ENCODE assay signal across 1 cellular context in the genomic region with DNA sequence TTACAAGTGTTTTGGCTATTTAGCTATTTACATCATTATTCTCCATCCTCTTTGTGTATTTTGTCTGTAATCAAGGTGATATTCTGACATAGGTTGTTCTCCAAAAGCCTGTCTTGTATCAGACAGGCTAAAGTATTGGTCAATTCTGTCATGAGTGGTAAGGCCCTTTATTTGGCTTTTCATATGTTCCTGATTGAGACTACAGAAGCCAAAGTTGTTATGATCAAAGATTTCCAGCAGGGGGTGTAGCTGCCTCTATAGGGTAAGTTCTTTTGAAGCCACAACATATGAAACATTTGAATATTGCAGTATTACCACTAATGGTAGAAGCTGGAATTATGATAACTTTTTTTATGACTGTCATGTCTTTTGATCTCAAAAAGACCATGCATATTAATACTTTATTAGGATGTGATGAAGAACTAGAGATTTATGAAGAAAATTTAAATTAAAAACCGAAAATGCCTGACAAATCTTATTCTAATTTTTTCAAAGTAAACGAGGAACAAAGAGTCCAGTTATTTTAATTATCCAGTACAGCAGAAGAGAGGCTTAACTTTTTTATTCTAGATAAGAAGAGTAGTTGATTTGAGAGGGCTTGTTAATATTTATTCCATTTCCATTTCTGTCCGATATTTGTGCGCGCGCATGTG.
TF ChIP-seq lines count a peak whose summit lies in the region.

No MANE protein-coding gene starts in this region.

TF ChIP-seq in HepG2, 621 proteins besides CTCF, POLR2A, EP300 and RAD21 (continued from another document and continues in another):
- TF ChIP-seq ZNF598 (CRISPR knock-in tag; IDR thresholded peaks at IDR 0.05; ENCODE audit: borderline replicate concordance) (no peak), AKAP8 (CRISPR knock-in tag; IDR thresholded peaks at IDR 0.05) (no peak), CENPX (CRISPR knock-in tag; IDR thresholded peaks at IDR 0.05) (no peak), ZNF589 (CRISPR knock-in tag; conservative IDR thresholded peaks at IDR 0.05) (no peak), ZNF549 (CRISPR knock-in tag; IDR thresholded peaks at IDR 0.05) (no peak), KDM5A (IDR thresholded peaks at IDR 0.05; ENCODE audit: borderline replicate concordance, low read length) (no peak; the same call in 1 of the 2 replicates), STAT5B (CRISPR knock-in tag; IDR thresholded peaks at IDR 0.05) (peak; percentile 40; the same call in 1 of the 2 replicates), ZNF709 (CRISPR knock-in tag; IDR thresholded peaks at IDR 0.05) (no peak), ZNF274 (CRISPR knock-in tag; IDR thresholded peaks at IDR 0.05) (no peak), CENPT (CRISPR knock-in tag; IDR thresholded peaks at IDR 0.05; ENCODE audit: low read depth) (no peak), FOXA3 (CRISPR knock-in tag; IDR thresholded peaks at IDR 0.05) (0 out of 2 replicates have a peak, but pooled peaks have one; percentile 8), ZNF501 (CRISPR knock-in tag; IDR thresholded peaks at IDR 0.05) (no peak), ZKSCAN5 (CRISPR knock-in tag; IDR thresholded peaks at IDR 0.05) (no peak), ZBTB21 (CRISPR knock-in tag; IDR thresholded peaks at IDR 0.05) (no peak), IKZF4 (CRISPR knock-in tag; IDR thresholded peaks at IDR 0.05; ENCODE audit: borderline replicate concordance, low read depth, not compliant biosample characterization) (no peak), ZKSCAN8 (CRISPR knock-in tag; IDR thresholded peaks at IDR 0.05; ENCODE audit: borderline replicate concordance) (peak; percentile 78; the same call in 1 of the 2 replicates), ARNT (IDR thresholded peaks at IDR 0.05) (no peak), FOSL2 (CRISPR knock-in tag; IDR thresholded peaks at IDR 0.05) (no peak), CC2D1A (CRISPR knock-in tag; IDR thresholded peaks at IDR 0.05) (no peak), NFYC (CRISPR knock-in tag; IDR thresholded peaks at IDR 0.05) (no peak; the same call in 1 of the 2 replicates), MXD4 (CRISPR knock-in tag; IDR thresholded peaks at IDR 0.05) (0 out of 2 replicates have a peak, but pooled peaks have one; percentile 53), SOX6 (IDR thresholded peaks at IDR 0.05) (no peak), SOX6 (CRISPR knock-in tag; IDR thresholded peaks at IDR 0.05) (no peak), ZNF7 (CRISPR knock-in tag; IDR thresholded peaks at IDR 0.05) (no peak), ZNF124 (CRISPR knock-in tag; IDR thresholded peaks at IDR 0.05) (no peak), ZNF878 (CRISPR knock-in tag; IDR thresholded peaks at IDR 0.05) (no peak; the same call in 1 of the 2 replicates), SRSF1 (optimal IDR thresholded peaks at IDR 0.05; ENCODE audit: low read depth, low read length) (no peak), ZNF629 (CRISPR knock-in tag; conservative IDR thresholded peaks at IDR 0.05) (no peak), BHLHE40 (IDR thresholded peaks at IDR 0.05; ENCODE audit: low read length) (no peak), RELA (CRISPR knock-in tag; IDR thresholded peaks at IDR 0.05) (no peak; the same call in 1 of the 2 replicates), JDP2 (CRISPR knock-in tag; IDR thresholded peaks at IDR 0.05; ENCODE audit: borderline replicate concordance) (no peak), ZFP41 (CRISPR knock-in tag; IDR thresholded peaks at IDR 0.05; ENCODE audit: borderline replicate concordance) (no peak), ZSCAN29 (CRISPR knock-in tag; conservative IDR thresholded peaks at IDR 0.05) (no peak), PHF8 (CRISPR knock-in tag; IDR thresholded peaks at IDR 0.05) (no peak), HMG20B (CRISPR knock-in tag; conservative IDR thresholded peaks at IDR 0.05) (no peak), ZNF775 (CRISPR knock-in tag; IDR thresholded peaks at IDR 0.05; ENCODE audit: borderline replicate concordance) (no peak), ZNF432 (CRISPR knock-in tag; IDR thresholded peaks at IDR 0.05; ENCODE audit: borderline replicate concordance) (no peak), ZNF34 (CRISPR knock-in tag; IDR thresholded peaks at IDR 0.05; ENCODE audit: borderline replicate concordance) (no peak), MTF2 (CRISPR knock-in tag; IDR thresholded peaks at IDR 0.05; ENCODE audit: borderline replicate concordance) (no peak)
- TF ChIP-seq, protein P1, sequence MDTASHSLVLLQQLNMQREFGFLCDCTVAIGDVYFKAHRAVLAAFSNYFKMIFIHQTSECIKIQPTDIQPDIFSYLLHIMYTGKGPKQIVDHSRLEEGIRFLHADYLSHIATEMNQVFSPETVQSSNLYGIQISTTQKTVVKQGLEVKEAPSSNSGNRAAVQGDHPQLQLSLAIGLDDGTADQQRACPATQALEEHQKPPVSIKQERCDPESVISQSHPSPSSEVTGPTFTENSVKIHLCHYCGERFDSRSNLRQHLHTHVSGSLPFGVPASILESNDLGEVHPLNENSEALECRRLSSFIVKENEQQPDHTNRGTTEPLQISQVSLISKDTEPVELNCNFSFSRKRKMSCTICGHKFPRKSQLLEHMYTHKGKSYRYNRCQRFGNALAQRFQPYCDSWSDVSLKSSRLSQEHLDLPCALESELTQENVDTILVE (CRISPR knock-in tag; IDR thresholded peaks at IDR 0.05) = no peak
- TF ChIP-seq, protein P2, sequence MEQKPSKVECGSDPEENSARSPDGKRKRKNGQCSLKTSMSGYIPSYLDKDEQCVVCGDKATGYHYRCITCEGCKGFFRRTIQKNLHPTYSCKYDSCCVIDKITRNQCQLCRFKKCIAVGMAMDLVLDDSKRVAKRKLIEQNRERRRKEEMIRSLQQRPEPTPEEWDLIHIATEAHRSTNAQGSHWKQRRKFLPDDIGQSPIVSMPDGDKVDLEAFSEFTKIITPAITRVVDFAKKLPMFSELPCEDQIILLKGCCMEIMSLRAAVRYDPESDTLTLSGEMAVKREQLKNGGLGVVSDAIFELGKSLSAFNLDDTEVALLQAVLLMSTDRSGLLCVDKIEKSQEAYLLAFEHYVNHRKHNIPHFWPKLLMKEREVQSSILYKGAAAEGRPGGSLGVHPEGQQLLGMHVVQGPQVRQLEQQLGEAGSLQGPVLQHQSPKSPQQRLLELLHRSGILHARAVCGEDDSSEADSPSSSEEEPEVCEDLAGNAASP (CRISPR knock-in tag; IDR thresholded peaks at IDR 0.05; ENCODE audit: borderline replicate concordance) = no peak; the same call in 1 of the 2 replicates
- TF ChIP-seq, protein P3, sequence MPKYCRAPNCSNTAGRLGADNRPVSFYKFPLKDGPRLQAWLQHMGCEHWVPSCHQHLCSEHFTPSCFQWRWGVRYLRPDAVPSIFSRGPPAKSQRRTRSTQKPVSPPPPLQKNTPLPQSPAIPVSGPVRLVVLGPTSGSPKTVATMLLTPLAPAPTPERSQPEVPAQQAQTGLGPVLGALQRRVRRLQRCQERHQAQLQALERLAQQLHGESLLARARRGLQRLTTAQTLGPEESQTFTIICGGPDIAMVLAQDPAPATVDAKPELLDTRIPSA (CRISPR knock-in tag; IDR thresholded peaks at IDR 0.05; ENCODE audit: borderline replicate concordance) = no peak
- TF ChIP-seq, protein P4, sequence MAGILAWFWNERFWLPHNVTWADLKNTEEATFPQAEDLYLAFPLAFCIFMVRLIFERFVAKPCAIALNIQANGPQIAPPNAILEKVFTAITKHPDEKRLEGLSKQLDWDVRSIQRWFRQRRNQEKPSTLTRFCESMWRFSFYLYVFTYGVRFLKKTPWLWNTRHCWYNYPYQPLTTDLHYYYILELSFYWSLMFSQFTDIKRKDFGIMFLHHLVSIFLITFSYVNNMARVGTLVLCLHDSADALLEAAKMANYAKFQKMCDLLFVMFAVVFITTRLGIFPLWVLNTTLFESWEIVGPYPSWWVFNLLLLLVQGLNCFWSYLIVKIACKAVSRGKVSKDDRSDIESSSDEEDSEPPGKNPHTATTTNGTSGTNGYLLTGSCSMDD (CRISPR knock-in tag; IDR thresholded peaks at IDR 0.05) = no peak
- TF ChIP-seq, protein P5, sequence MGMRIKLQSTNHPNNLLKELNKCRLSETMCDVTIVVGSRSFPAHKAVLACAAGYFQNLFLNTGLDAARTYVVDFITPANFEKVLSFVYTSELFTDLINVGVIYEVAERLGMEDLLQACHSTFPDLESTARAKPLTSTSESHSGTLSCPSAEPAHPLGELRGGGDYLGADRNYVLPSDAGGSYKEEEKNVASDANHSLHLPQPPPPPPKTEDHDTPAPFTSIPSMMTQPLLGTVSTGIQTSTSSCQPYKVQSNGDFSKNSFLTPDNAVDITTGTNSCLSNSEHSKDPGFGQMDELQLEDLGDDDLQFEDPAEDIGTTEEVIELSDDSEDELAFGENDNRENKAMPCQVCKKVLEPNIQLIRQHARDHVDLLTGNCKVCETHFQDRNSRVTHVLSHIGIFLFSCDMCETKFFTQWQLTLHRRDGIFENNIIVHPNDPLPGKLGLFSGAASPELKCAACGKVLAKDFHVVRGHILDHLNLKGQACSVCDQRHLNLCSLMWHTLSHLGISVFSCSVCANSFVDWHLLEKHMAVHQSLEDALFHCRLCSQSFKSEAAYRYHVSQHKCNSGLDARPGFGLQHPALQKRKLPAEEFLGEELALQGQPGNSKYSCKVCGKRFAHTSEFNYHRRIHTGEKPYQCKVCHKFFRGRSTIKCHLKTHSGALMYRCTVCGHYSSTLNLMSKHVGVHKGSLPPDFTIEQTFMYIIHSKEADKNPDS (CRISPR knock-in tag; IDR thresholded peaks at IDR 0.05) = no peak
- TF ChIP-seq, protein P6, sequence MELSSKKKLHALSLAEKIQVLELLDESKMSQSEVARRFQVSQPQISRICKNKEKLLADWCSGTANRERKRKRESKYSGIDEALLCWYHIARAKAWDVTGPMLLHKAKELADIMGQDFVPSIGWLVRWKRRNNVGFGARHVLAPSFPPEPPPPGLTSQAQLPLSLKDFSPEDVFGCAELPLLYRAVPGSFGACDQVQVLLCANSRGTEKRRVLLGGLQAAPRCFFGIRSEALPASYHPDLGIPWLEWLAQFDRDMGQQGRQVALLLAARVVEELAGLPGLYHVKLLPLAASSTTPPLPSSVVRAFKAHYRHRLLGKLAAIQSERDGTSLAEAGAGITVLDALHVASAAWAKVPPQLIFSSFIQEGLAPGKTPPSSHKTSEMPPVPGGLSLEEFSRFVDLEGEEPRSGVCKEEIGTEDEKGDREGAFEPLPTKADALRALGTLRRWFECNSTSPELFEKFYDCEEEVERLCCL (CRISPR knock-in tag; IDR thresholded peaks at IDR 0.05; ENCODE audit: borderline replicate concordance) = no peak
- TF ChIP-seq, protein P7, sequence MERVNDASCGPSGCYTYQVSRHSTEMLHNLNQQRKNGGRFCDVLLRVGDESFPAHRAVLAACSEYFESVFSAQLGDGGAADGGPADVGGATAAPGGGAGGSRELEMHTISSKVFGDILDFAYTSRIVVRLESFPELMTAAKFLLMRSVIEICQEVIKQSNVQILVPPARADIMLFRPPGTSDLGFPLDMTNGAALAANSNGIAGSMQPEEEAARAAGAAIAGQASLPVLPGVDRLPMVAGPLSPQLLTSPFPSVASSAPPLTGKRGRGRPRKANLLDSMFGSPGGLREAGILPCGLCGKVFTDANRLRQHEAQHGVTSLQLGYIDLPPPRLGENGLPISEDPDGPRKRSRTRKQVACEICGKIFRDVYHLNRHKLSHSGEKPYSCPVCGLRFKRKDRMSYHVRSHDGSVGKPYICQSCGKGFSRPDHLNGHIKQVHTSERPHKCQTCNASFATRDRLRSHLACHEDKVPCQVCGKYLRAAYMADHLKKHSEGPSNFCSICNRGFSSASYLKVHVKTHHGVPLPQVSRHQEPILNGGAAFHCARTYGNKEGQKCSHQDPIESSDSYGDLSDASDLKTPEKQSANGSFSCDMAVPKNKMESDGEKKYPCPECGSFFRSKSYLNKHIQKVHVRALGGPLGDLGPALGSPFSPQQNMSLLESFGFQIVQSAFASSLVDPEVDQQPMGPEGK (CRISPR knock-in tag; IDR thresholded peaks at IDR 0.05) = no peak
- TF ChIP-seq, protein P8, sequence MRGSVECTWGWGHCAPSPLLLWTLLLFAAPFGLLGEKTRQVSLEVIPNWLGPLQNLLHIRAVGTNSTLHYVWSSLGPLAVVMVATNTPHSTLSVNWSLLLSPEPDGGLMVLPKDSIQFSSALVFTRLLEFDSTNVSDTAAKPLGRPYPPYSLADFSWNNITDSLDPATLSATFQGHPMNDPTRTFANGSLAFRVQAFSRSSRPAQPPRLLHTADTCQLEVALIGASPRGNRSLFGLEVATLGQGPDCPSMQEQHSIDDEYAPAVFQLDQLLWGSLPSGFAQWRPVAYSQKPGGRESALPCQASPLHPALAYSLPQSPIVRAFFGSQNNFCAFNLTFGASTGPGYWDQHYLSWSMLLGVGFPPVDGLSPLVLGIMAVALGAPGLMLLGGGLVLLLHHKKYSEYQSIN (CRISPR knock-in tag; IDR thresholded peaks at IDR 0.05; ENCODE audit: borderline replicate concordance) = no peak
- TF ChIP-seq, protein P9, sequence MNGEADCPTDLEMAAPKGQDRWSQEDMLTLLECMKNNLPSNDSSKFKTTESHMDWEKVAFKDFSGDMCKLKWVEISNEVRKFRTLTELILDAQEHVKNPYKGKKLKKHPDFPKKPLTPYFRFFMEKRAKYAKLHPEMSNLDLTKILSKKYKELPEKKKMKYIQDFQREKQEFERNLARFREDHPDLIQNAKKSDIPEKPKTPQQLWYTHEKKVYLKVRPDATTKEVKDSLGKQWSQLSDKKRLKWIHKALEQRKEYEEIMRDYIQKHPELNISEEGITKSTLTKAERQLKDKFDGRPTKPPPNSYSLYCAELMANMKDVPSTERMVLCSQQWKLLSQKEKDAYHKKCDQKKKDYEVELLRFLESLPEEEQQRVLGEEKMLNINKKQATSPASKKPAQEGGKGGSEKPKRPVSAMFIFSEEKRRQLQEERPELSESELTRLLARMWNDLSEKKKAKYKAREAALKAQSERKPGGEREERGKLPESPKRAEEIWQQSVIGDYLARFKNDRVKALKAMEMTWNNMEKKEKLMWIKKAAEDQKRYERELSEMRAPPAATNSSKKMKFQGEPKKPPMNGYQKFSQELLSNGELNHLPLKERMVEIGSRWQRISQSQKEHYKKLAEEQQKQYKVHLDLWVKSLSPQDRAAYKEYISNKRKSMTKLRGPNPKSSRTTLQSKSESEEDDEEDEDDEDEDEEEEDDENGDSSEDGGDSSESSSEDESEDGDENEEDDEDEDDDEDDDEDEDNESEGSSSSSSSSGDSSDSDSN (CRISPR knock-in tag; IDR thresholded peaks at IDR 0.05) = no peak
- TF ChIP-seq, protein P10, sequence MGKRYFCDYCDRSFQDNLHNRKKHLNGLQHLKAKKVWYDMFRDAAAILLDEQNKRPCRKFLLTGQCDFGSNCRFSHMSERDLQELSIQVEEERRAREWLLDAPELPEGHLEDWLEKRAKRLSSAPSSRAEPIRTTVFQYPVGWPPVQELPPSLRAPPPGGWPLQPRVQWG (CRISPR knock-in tag; IDR thresholded peaks at IDR 0.05; ENCODE audit: borderline replicate concordance, low read depth) = no peak
